ENCODE assay signal across 8 cellular contexts in genomic region chr6:28281288-28282064, GRCh38. TPM values are rescaled to one million over a fixed set of nuclear protein-coding genes. Genes with fewer than 3 reads are reported as not detected.
DNase-seq lines count a peak whose midpoint lies in the region; ATAC-seq and TF ChIP-seq lines count a peak whose summit lies in the region.

PGBD1 (plus strand) TSS chr6:28281572; CDS start chr6:28283814, 2,242 bp downstream.

- H3K9me3 ChIP-seq in lung (ENCODE audit: control insufficient read depth in 2 of 2, insufficient read depth in 1 of 2, low read length in 1 of 2), result no peaks in the 10 kb centered on the region

- peak; percentile 77 for TF ChIP-seq POLR2A in GM19193 (IDR thresholded peaks at IDR 0.05; ENCODE audit: extremely low read depth, insufficient read depth, insufficient read length)

- POLR2A ChIA-PET in BJ (lab: Charles Lee), result interaction anchor here (1.4 kb wide), 1 partner anchor 14 kb away, joined by 15 read pairs; the partner anchor contains the start of gene ZSCAN26
- POLR2A ChIA-PET in activated CD4-positive, alpha-beta memory T cell treated with anti-CD3 and anti-CD28 coated beads for 36 hours (lab: Charles Lee), result interaction anchor here (1.3 kb wide), 1 partner anchor 29 kb away, joined by 3 read pairs; the partner anchor contains the start of gene ZKSCAN4

- H3K27ac ChIP-seq in lung (ENCODE audit: low read depth in 1 of 2, low read length in 1 of 2), result peak within 1 kb of the TSS; percentile 32 to 57

- peaks cover 2 to 10% of the 10 kb centered on the region in 2 donors for H3K4me1 ChIP-seq in lung (ENCODE audit: control insufficient read depth in 2 of 2, insufficient read depth in 2 of 2, low read length in 2 of 2)

- CTCF ChIA-PET in BJ (lab: Yijun Ruan, JAX), result no interaction called here
- CTCF ChIA-PET in activated CD4-positive, alpha-beta memory T cell treated with anti-CD3 and anti-CD28 coated beads for 36 hours (lab: Charles Lee), result interaction anchor here (1.4 to 1.7 kb wide), 2 partner anchors 12 to 74 kb away, joined by 4 to 8 read pairs; no protein-coding TSS in a partner anchor

- peaks cover 11% of the 10 kb centered on the region for H3K4me1 Mint-ChIP-seq in activated CD4-positive, alpha-beta memory T cell treated with anti-CD3 and anti-CD28 coated beads for 36 hours (ENCODE audit: low read depth)
- H3K4me1 Mint-ChIP-seq in effector memory CD8-positive, alpha-beta T cell (ENCODE audit: low read depth in 2 of 2), result peaks cover 4 to 8% of the 10 kb centered on the region in 2 donors

- peaks cover 23% of the 10 kb centered on the region for H3K36me3 Mint-ChIP-seq in activated CD4-positive, alpha-beta memory T cell treated with anti-CD3 and anti-CD28 coated beads for 36 hours
- no peaks in the 10 kb centered on the region for H3K36me3 Mint-ChIP-seq in effector memory CD8-positive, alpha-beta T cell (ENCODE audit: insufficient read depth)

- 0 to 1% methylated on average over 50 of the region's 50 CpGs for WGBS in lung, 2 donors

- H3K4me3 Mint-ChIP-seq in activated CD4-positive, alpha-beta memory T cell treated with anti-CD3 and anti-CD28 coated beads for 36 hours, result peak within 1 kb of the TSS; percentile 76
- peak within 1 kb of the TSS; percentile 67 to 78 for H3K4me3 Mint-ChIP-seq in effector memory CD8-positive, alpha-beta T cell

- no peak within 1 kb of the TSS for H3K27ac Mint-ChIP-seq in activated CD4-positive, alpha-beta memory T cell treated with anti-CD3 and anti-CD28 coated beads for 36 hours
- no peak within 1 kb of the TSS for H3K27ac Mint-ChIP-seq in effector memory CD8-positive, alpha-beta T cell

- TF ChIP-seq CTCF in BJ (IDR thresholded peaks at IDR 0.05; ENCODE audit: insufficient read depth, low read depth, low read length), result no peak
- no peak for TF ChIP-seq CTCF in lung (IDR thresholded peaks at IDR 0.05; ENCODE audit: control extremely low read depth, extremely low read depth)

- ATAC-seq in HG03439 (IDR thresholded peaks at IDR 0.05; ENCODE audit: unreplicated experiment) (peak; percentile 85), lung (ENCODE audit: insufficient read depth, low FRiP score) (peak; percentile 90)
- ATAC-seq in effector memory CD8-positive, alpha-beta T cell (replicated peaks), result peak; percentile 90

- H3K4me3 ChIP-seq in BJ (ENCODE audit: low read depth, low read length) (peak within 1 kb of the TSS; percentile 53), lung (peak within 1 kb of the TSS; percentile 69)

- peaks cover 8% of the 10 kb centered on the region for H3K9me3 Mint-ChIP-seq in activated CD4-positive, alpha-beta memory T cell treated with anti-CD3 and anti-CD28 coated beads for 36 hours
- H3K9me3 Mint-ChIP-seq in effector memory CD8-positive, alpha-beta T cell, result peaks cover 0 to 6% of the 10 kb centered on the region in 2 donors

- H3K27me3 ChIP-seq in BJ (ENCODE audit: control insufficient read depth, insufficient read depth, low read length), result no peaks in the 10 kb centered on the region
- no peaks in the 10 kb centered on the region for H3K27me3 ChIP-seq in lung (ENCODE audit: control insufficient read depth, insufficient read depth)

- DNase-seq in BJ (ENCODE audit: low read depth) (no peak), NCI-H510A (lab: John Stamatoyannopoulos, UW) (peak; percentile 73), lung (ENCODE audit: low spot score) (peak; percentile 73)
- DNase-seq in activated CD4-positive, alpha-beta memory T cell treated with anti-CD3 and anti-CD28 coated beads for 36 hours, result peak; percentile 68
- peak; percentile 9 to 24 (median 20) for DNase-seq in effector memory CD8-positive, alpha-beta T cell
- DNase-seq in stimulated activated CD4-positive, alpha-beta T cell treated with anti-CD3 and anti-CD28 coated beads, TNF-alpha, amount 100 ng/mL, for 4 hours (ENCODE audit: low read depth in 3 of 3), result peak in 2 of 3 experiments; percentile 18 to 31

- intact Hi-C loops in activated CD4-positive, alpha-beta memory T cell treated with anti-CD3 and anti-CD28 coated beads for 36 hours (cut with micrococcal nuclease), result loop anchor here (1.0 kb wide), 1 partner anchor 14 kb away; the partner anchor contains the start of gene ZSCAN26

- H3K36me3 ChIP-seq in BJ (ENCODE audit: control insufficient read depth, insufficient read depth, low read length), result peaks cover 6% of the 10 kb centered on the region
- H3K36me3 ChIP-seq in lung (ENCODE audit: control insufficient read depth in 2 of 2, insufficient read depth in 2 of 2, low read length in 2 of 2), result peaks cover 12 to 22% of the 10 kb centered on the region in 2 donors

- peaks cover 15% of the 10 kb centered on the region for H3K27me3 Mint-ChIP-seq in activated CD4-positive, alpha-beta memory T cell treated with anti-CD3 and anti-CD28 coated beads for 36 hours
- H3K27me3 Mint-ChIP-seq in effector memory CD8-positive, alpha-beta T cell, result peaks cover 6 to 24% of the 10 kb centered on the region in 2 donors

RNA-seq across cellular contexts. Expression of gene PGBD1, which starts in this region (rescaled TPM):
- polyA plus RNA-seq in BJ (2011; rRNA removed) (3.1 and 3.4 TPM in 2 replicates), lung (1 to 10 TPM; 1.8 to 2.4 TPM)
- 1.4 and 2.7 TPM in 2 replicates for polyA minus RNA-seq in BJ (2011; rRNA and poly(A)+ RNA removed)
- total RNA-seq in activated CD4-positive, alpha-beta memory T cell treated with anti-CD3 and anti-CD28 coated beads for 36 hours, result 1 to 10 TPM; 1.6 to 1.9 TPM
- total RNA-seq in lung, result 1 to 10 TPM; 3.9 to 5.8 TPM
